10 cellular contexts compared by ENCODE assay signal in genomic region chr16:11084484-11085024, GRCh38.
A peak's percentile ranks its signal among the peaks of the same experiment; 100 is the strongest.
DNase-seq lines count a peak whose midpoint lies in the region; ATAC-seq and TF ChIP-seq lines count a peak whose summit lies in the region.
"Had no signal": no experiment of that assay in that cellular context is flagged by ENCODE, and none has a peak within 500 bp of the region (broad histone marks: within the 10 kb centered on the region; RNA-seq: fewer than 3 reads in every experiment).

No MANE protein-coding gene starts in this region.

- DNase-seq in GM23248 (peak; percentile 88), SK-N-SH (no peak), fibroblast of the conjunctiva (ENCODE audit: low read depth) (peak; percentile 63), skeletal muscle cell (ENCODE audit: low read depth) (peak; percentile 74), NCI-H2196 (lab: John Stamatoyannopoulos, UW; ENCODE audit: unreplicated experiment) (no peak), NCI-H1417 (lab: John Stamatoyannopoulos, UW) (no peak)
- DNase-seq: activated gamma-delta T cell, NCI-H146 had no signal

- peaks cover 26% of the 10 kb centered on the region for H3K4me1 ChIP-seq in GM23248 (ENCODE audit: insufficient read depth)
- H3K4me1 ChIP-seq in SK-N-SH (ENCODE audit: control insufficient read depth in 1 of 2, insufficient read depth in 2 of 2, low read depth in 1 of 2, low read length in 1 of 2), result peaks cover 26 to 60% of the 10 kb centered on the region in 2 experiments

- TF ChIP-seq CTCF in SK-N-SH (IDR thresholded peaks at IDR 0.05), result no peak

- no peak for TF ChIP-seq RAD21 in SK-N-SH (IDR thresholded peaks at IDR 0.05; ENCODE audit: low read length)

- in situ Hi-C loops in GM23248 (cut with MboI), result no loop called here

- H3F3A ChIP-seq in GM23248 (ENCODE audit: insufficient read depth) (peaks cover 20% of the 10 kb centered on the region), SK-N-SH (replicated peaks; ENCODE audit: insufficient read depth) (peaks cover 6% of the 10 kb centered on the region)

- ATAC-seq in GM21825 (IDR thresholded peaks at IDR 0.05; ENCODE audit: unreplicated experiment) (no peak), GM19324 (IDR thresholded peaks at IDR 0.05; ENCODE audit: low FRiP score, unreplicated experiment) (no peak)

- WGBS in GM23248 (ENCODE audit: low coverage in 1 of 2, low lambda C conversion rate in 2 of 2, missing lambda C conversion rate in 2 of 2), 2 experiments, result 49 to 56% methylated on average over 13 of the region's 13 CpGs
- WGBS in SK-N-SH (ENCODE audit: low lambda C conversion rate), result 33% methylated on average over 13 of the region's 13 CpGs

- CTCF ChIA-PET in SK-N-SH (lab: Yijun Ruan, JAX), result no interaction called here

- no peak overlapping the region for H3K9ac ChIP-seq in GM23248
- H3K9ac ChIP-seq in SK-N-SH, result no peak overlapping the region; the same call in 1 of the 2 replicates

- peak in 1 of 2 experiments; percentile 74; a peak in 2 of 4 replicates for TF ChIP-seq EP300 in SK-N-SH (IDR thresholded peaks at IDR 0.05; ENCODE audit: borderline replicate concordance in 1 of 2, low read depth in 1 of 2, low read length in 1 of 2)

- H2AFZ ChIP-seq in GM23248 (no peak overlapping the region), SK-N-SH (ENCODE audit: low read depth) (no peak overlapping the region)

- H3K27me3 ChIP-seq in GM23248 (replicated peaks; ENCODE audit: insufficient read depth) (no peaks in the 10 kb centered on the region), SK-N-SH (ENCODE audit: insufficient read depth) (no peaks in the 10 kb centered on the region)

- peak overlapping the region; percentile 38 for H3K4me2 ChIP-seq in GM23248 (ENCODE audit: unreplicated experiment)
- H3K4me2 ChIP-seq in SK-N-SH, result peak overlapping the region; percentile 65; the same call in 1 of the 2 replicates

- H3K27ac ChIP-seq in GM23248 (no peak overlapping the region), SK-N-SH (ENCODE audit: low read depth in 2 of 2, low read length in 1 of 2) (peak overlapping the region; percentile 76 to 83)

- no peaks in the 10 kb centered on the region for H3K9me3 ChIP-seq in GM23248 (ENCODE audit: low read depth)
- no peaks in the 10 kb centered on the region for H3K9me3 ChIP-seq in SK-N-SH

- POLR2A ChIA-PET in SK-N-SH (lab: Yijun Ruan, JAX), result no interaction called here

- H4K20me1 ChIP-seq in GM23248 (ENCODE audit: insufficient read depth) (no peaks in the 10 kb centered on the region), SK-N-SH (ENCODE audit: insufficient read depth) (no peaks in the 10 kb centered on the region; the same call in 1 of the 2 replicates)

- H3K4me3 ChIP-seq in GM23248 (no peak overlapping the region), SK-N-SH (ENCODE audit: low read depth in 2 of 2, low read length in 1 of 2) (no peak overlapping the region), skeletal muscle cell (ENCODE audit: low read depth, low read length) (no peak overlapping the region)

- H3K9me2 ChIP-seq in GM23248 (ENCODE audit: insufficient read depth), result no peaks in the 10 kb centered on the region
- H3K9me2 ChIP-seq in SK-N-SH, result no peaks in the 10 kb centered on the region

- H3K79me2 ChIP-seq in GM23248 (ENCODE audit: insufficient read depth) (no peaks in the 10 kb centered on the region), SK-N-SH (ENCODE audit: insufficient read depth) (no peaks in the 10 kb centered on the region)

- H3K36me3 ChIP-seq in GM23248 (ENCODE audit: low read depth), result no peaks in the 10 kb centered on the region
- H3K36me3 ChIP-seq in SK-N-SH (replicated peaks in 1 of 2; ENCODE audit: control insufficient read depth in 1 of 2, insufficient read depth in 2 of 2, low read length in 1 of 2), result no peaks in the 10 kb centered on the region

TF ChIP-seq in SK-N-SH, 30 proteins besides CTCF, POLR2A, EP300 and RAD21:
- TF ChIP-seq TEAD4 (IDR thresholded peaks at IDR 0.05; ENCODE audit: borderline replicate concordance, insufficient read depth) (peak; percentile 33; the same call in 1 of the 2 replicates), RXRA (IDR thresholded peaks at IDR 0.05; ENCODE audit: borderline replicate concordance, low read depth) (peak; percentile 72; the same call in 1 of the 2 replicates), MAX (IDR thresholded peaks at IDR 0.05; ENCODE audit: low read depth) (no peak; the same call in none of the 2 replicates), REST (IDR thresholded peaks at IDR 0.05; ENCODE audit: low read depth, low read length) (no peak), CHD2 (IDR thresholded peaks at IDR 0.05; ENCODE audit: low read length, partially characterized antibody) (no peak), MEF2A (IDR thresholded peaks at IDR 0.05; ENCODE audit: borderline replicate concordance, low read depth) (peak; percentile 74), POLR2AphosphoS5 (IDR thresholded peaks at IDR 0.05; ENCODE audit: low read depth, low read length) (peak; percentile 40; the same call in 1 of the 2 replicates), FOXJ3 (CRISPR knock-in tag; IDR thresholded peaks at IDR 0.05) (no peak), JUND (IDR thresholded peaks at IDR 0.05) (peak; percentile 77), FOSL2 (IDR thresholded peaks at IDR 0.05; ENCODE audit: borderline replicate concordance, low read depth) (peak; percentile 87), ELF1 (IDR thresholded peaks at IDR 0.05) (no peak), TCF12 (IDR thresholded peaks at IDR 0.05) (peak; percentile 86), EZH2phosphoT487 (IDR thresholded peaks at IDR 0.05; ENCODE audit: borderline replicate concordance, low read depth) (no peak), SMC3 (IDR thresholded peaks at IDR 0.05; ENCODE audit: low read depth, low read length) (0 out of 2 replicates have a peak, but pooled peaks have one; percentile 2), NFIC (IDR thresholded peaks at IDR 0.05; ENCODE audit: borderline replicate concordance) (peak; percentile 88), PBX3 (IDR thresholded peaks at IDR 0.05) (peak; percentile 76), FOXM1 (IDR thresholded peaks at IDR 0.05; ENCODE audit: low read depth) (no peak), GABPA (IDR thresholded peaks at IDR 0.05; ENCODE audit: low read depth) (no peak)

Comparison
In these comparisons a context has a peak if more than half of its experiments do, and no peak if none do; other contexts are left out.
1. DNase-seq: peak in GM23248 (single experiment), fibroblast of the conjunctiva (single experiment) and skeletal muscle cell (single experiment); none in SK-N-SH (single experiment), NCI-H2196 (single experiment) and NCI-H1417 (0 of 3).